9 cellular contexts compared by ENCODE assay signal in genomic region chr10:102240467-102241036, GRCh38. TPM values are rescaled to one million over a fixed set of nuclear protein-coding genes. Genes with fewer than 3 reads are reported as not detected.
DNase-seq lines count a peak whose midpoint lies in the region; ATAC-seq and TF ChIP-seq lines count a peak whose summit lies in the region.
"Had no signal": no experiment of that assay in that cellular context is flagged by ENCODE, and none has a peak within 500 bp of the region (broad histone marks: within the 10 kb centered on the region; RNA-seq: fewer than 3 reads in every experiment).

No MANE protein-coding gene starts in this region.

- no peak for ATAC-seq in stimulated activated naive CD8-positive, alpha-beta T cell treated with anti-CD3 and anti-CD28 coated beads, Interleukin-15, amount 100 ng/mL, for 72 hours
- no peak for ATAC-seq in GM19397 (IDR thresholded peaks at IDR 0.05; ENCODE audit: unreplicated experiment)

- DNase-seq in LHCN-M2 (ENCODE audit: low read depth) (peak; percentile 37), cardiac fibroblast (ENCODE audit: low read depth in 2 of 2) (no peak), left kidney (ENCODE audit: low read depth, low spot score) (peak; percentile 64), middle frontal gyrus (ENCODE audit: extremely low spot score, low spot score) (no peak), NCI-H146 (lab: John Stamatoyannopoulos, UW) (no peak), NCI-H510A (lab: John Stamatoyannopoulos, UW) (no peak)
- DNase-seq in stimulated activated naive CD8-positive, alpha-beta T cell treated with anti-CD3 and anti-CD28 coated beads, Interleukin-15, amount 100 ng/mL, for 72 hours: no peak

- peaks cover 28% of the 10 kb centered on the region for H3K4me1 Mint-ChIP-seq in stimulated activated naive CD8-positive, alpha-beta T cell treated with anti-CD3 and anti-CD28 coated beads, Interleukin-15, amount 100 ng/mL, for 72 hours

- peak overlapping the region; percentile 78 to 84 for H3K4me3 Mint-ChIP-seq in stimulated activated naive CD8-positive, alpha-beta T cell treated with anti-CD3 and anti-CD28 coated beads, Interleukin-15, amount 100 ng/mL, for 72 hours

- peaks cover 68% of the 10 kb centered on the region for H3K27me3 Mint-ChIP-seq in stimulated activated naive CD8-positive, alpha-beta T cell treated with anti-CD3 and anti-CD28 coated beads, Interleukin-15, amount 100 ng/mL, for 72 hours

- H3K27ac Mint-ChIP-seq in stimulated activated naive CD8-positive, alpha-beta T cell treated with anti-CD3 and anti-CD28 coated beads, Interleukin-15, amount 100 ng/mL, for 72 hours: no peak overlapping the region

- peak overlapping the region; percentile 73 to 74 for H3K4me3 ChIP-seq in cardiac fibroblast (replicated peaks in 1 of 2; ENCODE audit: low read depth in 2 of 2, low read length in 2 of 2)

- TF ChIP-seq CTCF in cardiac fibroblast (IDR thresholded peaks at IDR 0.05; ENCODE audit: low read depth, low read length): no peak

- H3K9me3 Mint-ChIP-seq in stimulated activated naive CD8-positive, alpha-beta T cell treated with anti-CD3 and anti-CD28 coated beads, Interleukin-15, amount 100 ng/mL, for 72 hours: no peaks in the 10 kb centered on the region

RNA-seq across cellular contexts. Expression of gene PITX3, which starts 0.8 kb away (rescaled TPM):
- total RNA-seq in LHCN-M2 (2014; rRNA removed): 6.5 and 6.9 TPM in 2 replicates
- polyA plus RNA-seq in LHCN-M2 (2012): 0.45 TPM
- total RNA-seq: T-helper 1 cell treated with Interleukin-12 subunit alpha and Interleukin-12 subunit beta and Interleukin-4 antibody, amounts not matched to agents 30 ng/mL and 1 ng/mL, for 36 hours had no signal

RNA-seq across cellular contexts. Expression of gene GBF1, which starts 4.8 kb away (rescaled TPM):
- total RNA-seq in LHCN-M2 (2014; rRNA removed): 43.9 and 45.1 TPM in 2 replicates
- 31.9 TPM for polyA plus RNA-seq in LHCN-M2 (2012)

RNA-seq across cellular contexts. Expression of gene ELOVL3, which starts 14.5 kb away (rescaled TPM):
- 4.9 and 6.4 TPM in 2 replicates for total RNA-seq in LHCN-M2 (2014; rRNA removed)
- 0.32 TPM for polyA plus RNA-seq in LHCN-M2 (2012)
- total RNA-seq: T-helper 1 cell treated with Interleukin-12 subunit alpha and Interleukin-12 subunit beta and Interleukin-4 antibody, amounts not matched to agents 30 ng/mL and 1 ng/mL, for 36 hours had no signal

Comparison
In these comparisons a context has a peak if more than half of its experiments do, and no peak if none do; other contexts are left out.
1. DNase-seq: peak in LHCN-M2 (single experiment) and left kidney (single experiment); none in cardiac fibroblast (0 of 2), stimulated activated naive CD8-positive, alpha-beta T cell treated with anti-CD3 and anti-CD28 coated beads, Interleukin-15, amount 100 ng/mL, for 72 hours (0 of 2), middle frontal gyrus (single experiment), NCI-H146 (single experiment) and NCI-H510A (single experiment).